In genomic region chr10:102673235-102673634, GRCh38 we compare ENCODE assay signal across 9 cellular contexts. TPM values are rescaled to one million over a fixed set of nuclear protein-coding genes. Genes with fewer than 3 reads are reported as not detected.
DNase-seq lines count a peak whose midpoint lies in the region; ATAC-seq and TF ChIP-seq lines count a peak whose summit lies in the region.
"Had no signal": no experiment of that assay in that cellular context is flagged by ENCODE, and none has a peak within 500 bp of the region (broad histone marks: within the 10 kb centered on the region; RNA-seq: fewer than 3 reads in every experiment).

No MANE protein-coding gene starts in this region.

- no peak for TF ChIP-seq CTCF in testis (IDR thresholded peaks at IDR 0.05)

- TF ChIP-seq POLR2A in testis (IDR thresholded peaks at IDR 0.05): no peak

- H3K36me3 Mint-ChIP-seq in activated T-cell treated with anti-CD3 and anti-CD28 coated beads, Interleukin-2, amount 50 U/mL, for 4 hours (ENCODE audit: insufficient read depth): no peaks in the 10 kb centered on the region
- no peaks in the 10 kb centered on the region for H3K36me3 Mint-ChIP-seq in naive thymus-derived CD8-positive, alpha-beta T cell
- H3K36me3 Mint-ChIP-seq: WTC11 had no signal

- H3K27ac ChIP-seq in cingulate gyrus (ENCODE audit: low read depth, low read length) (peak overlapping the region; percentile 89), testis (peak overlapping the region; percentile 46 to 84)

- no peaks in the 10 kb centered on the region for H3K27me3 ChIP-seq in testis

- WGBS in testis, 2 donors: 64 to 76% methylated on average over 6 to 10 of the region's 10 CpGs

- H3K4me1 Mint-ChIP-seq in activated T-cell treated with anti-CD3 and anti-CD28 coated beads, Interleukin-2, amount 50 U/mL, for 4 hours (ENCODE audit: low read depth): peaks cover 48% of the 10 kb centered on the region
- H3K4me1 Mint-ChIP-seq in naive thymus-derived CD8-positive, alpha-beta T cell: peaks cover 26 to 85% (median 64%) of the 10 kb centered on the region in 4 donors

- no peak for DNase-seq in activated T-cell treated with anti-CD3 and anti-CD28 coated beads, Interleukin-2, amount 50 U/mL, for 4 hours
- DNase-seq in activated T-cell treated with anti-CD3 and anti-CD28 coated beads, Interleukin-2, amount 50 U/mL, for 1 hour: no peak
- no peak for DNase-seq in naive thymus-derived CD8-positive, alpha-beta T cell
- DNase-seq in testis (no peak), GM19238 (ENCODE audit: insufficient read length, low spot score) (no peak)

- peak overlapping the region; percentile 83 to 98 (median 94) for H3K27ac Mint-ChIP-seq in naive thymus-derived CD8-positive, alpha-beta T cell

- intact Hi-C loops in testis (cut with DNase I; ENCODE audit: low total_unique reads): no loop called here

- no peak for ATAC-seq in activated T-cell treated with anti-CD3 and anti-CD28 coated beads, Interleukin-2, amount 50 U/mL, for 4 hours
- no peak for ATAC-seq in naive thymus-derived CD8-positive, alpha-beta T cell
- ATAC-seq in HG03442 (IDR thresholded peaks at IDR 0.05; ENCODE audit: unreplicated experiment) (no peak), HG02938 (IDR thresholded peaks at IDR 0.05; ENCODE audit: unreplicated experiment) (no peak)
- ATAC-seq: WTC11 had no signal

- peaks cover 63% of the 10 kb centered on the region for H3K4me1 ChIP-seq in testis

- no peaks in the 10 kb centered on the region for H3K36me3 ChIP-seq in testis (ENCODE audit: low read depth, missing control alignments)

- H3K27me3 Mint-ChIP-seq in activated T-cell treated with anti-CD3 and anti-CD28 coated beads, Interleukin-2, amount 50 U/mL, for 4 hours (ENCODE audit: low read depth): no peaks in the 10 kb centered on the region
- no peaks in the 10 kb centered on the region for H3K27me3 Mint-ChIP-seq in naive thymus-derived CD8-positive, alpha-beta T cell

- H3K9me3 ChIP-seq in testis: no peaks in the 10 kb centered on the region

- peak overlapping the region; percentile 63 for H3K4me3 Mint-ChIP-seq in activated T-cell treated with anti-CD3 and anti-CD28 coated beads, Interleukin-2, amount 50 U/mL, for 4 hours
- peak overlapping the region in 9 of 10 donors; percentile 19 to 91 (median 87) for H3K4me3 Mint-ChIP-seq in naive thymus-derived CD8-positive, alpha-beta T cell

- no peak overlapping the region for H3K4me3 ChIP-seq in testis

- H3K9me3 Mint-ChIP-seq in activated T-cell treated with anti-CD3 and anti-CD28 coated beads, Interleukin-2, amount 50 U/mL, for 4 hours: no peaks in the 10 kb centered on the region
- H3K9me3 Mint-ChIP-seq in naive thymus-derived CD8-positive, alpha-beta T cell: no peaks in the 10 kb centered on the region
- H3K9me3 Mint-ChIP-seq: WTC11 had no signal

- POLR2A ChIA-PET in naive thymus-derived CD8-positive, alpha-beta T cell (lab: Charles Lee): interaction anchor here (3.4 to 29.2 kb wide), 3 partner anchors 11 to 31 kb away, joined by 21 to 624 read pairs (median 66); partner anchors contain the start of gene TRIM8

RNA-seq across cellular contexts. Expression of gene TRIM8, which starts 29.0 kb away (rescaled TPM):
- 10 to 100 TPM; 53.9 to 67.6 (median 59.9) TPM for total RNA-seq in activated T-cell treated with anti-CD3 and anti-CD28 coated beads, Interleukin-2, amount 50 U/mL, for 4 hours
- total RNA-seq in naive thymus-derived CD8-positive, alpha-beta T cell: 10 to 100 TPM; 61.4 to 67.3 TPM
- 10 to 100 TPM; 27.5 to 53.2 (median 34.7) TPM for polyA plus RNA-seq in naive thymus-derived CD8-positive, alpha-beta T cell
- 100 to 1,000 TPM; 114 to 170 TPM for total RNA-seq in testis
- polyA plus RNA-seq in testis (ENCODE audit: insufficient read depth, low read depth, low replicate concordance): 69.8 TPM

RNA-seq across cellular contexts. Expression of gene ARL3, which starts 41.0 kb away (rescaled TPM):
- 1 to 10 TPM; 3.2 to 4.8 (median 3.3) TPM for total RNA-seq in activated T-cell treated with anti-CD3 and anti-CD28 coated beads, Interleukin-2, amount 50 U/mL, for 4 hours
- total RNA-seq in naive thymus-derived CD8-positive, alpha-beta T cell: 1 to 10 TPM; 3.6 to 3.8 TPM
- 1 to 10 TPM; 3.7 to 4.4 (median 3.9) TPM for polyA plus RNA-seq in naive thymus-derived CD8-positive, alpha-beta T cell
- 10 to 100 TPM; 10.8 to 10.9 TPM for total RNA-seq in testis
- 25.2 TPM for polyA plus RNA-seq in testis (ENCODE audit: insufficient read depth, low read depth, low replicate concordance)

RNA-seq across cellular contexts. Expression of gene SFXN2, which starts 41.2 kb away (rescaled TPM):
- 10 to 100 TPM; 29.0 to 33.7 (median 31.2) TPM for total RNA-seq in activated T-cell treated with anti-CD3 and anti-CD28 coated beads, Interleukin-2, amount 50 U/mL, for 4 hours
- 10 to 100 TPM; 30.0 to 32.6 TPM for total RNA-seq in naive thymus-derived CD8-positive, alpha-beta T cell
- 10 to 100 TPM in 1 of 3 donors, 1 to 10 TPM in 2; 6.6 to 16.5 (median 9.0) TPM for polyA plus RNA-seq in naive thymus-derived CD8-positive, alpha-beta T cell
- 1 to 10 TPM; 5.6 to 9.8 TPM for total RNA-seq in testis
- 4.4 TPM for polyA plus RNA-seq in testis (ENCODE audit: insufficient read depth, low read depth, low replicate concordance)
